In genomic region chr1:184467295-184467694, GRCh38 we compare ENCODE assay signal across 16 cellular contexts.
DNase-seq lines count a peak whose midpoint lies in the region; TF ChIP-seq lines count a peak whose summit lies in the region.
"Had no signal": no experiment of that assay in that cellular context is flagged by ENCODE, and none has a peak within 500 bp of the region (broad histone marks: within the 10 kb centered on the region; RNA-seq: fewer than 3 reads in every experiment).

No MANE protein-coding gene starts in this region.

- H2AFZ ChIP-seq in trophoblast cell (ENCODE audit: insufficient read depth, low read length, poor library complexity): no peak overlapping the region
- H2AFZ ChIP-seq: GM23248 had no signal

- peak overlapping the region; percentile 65 for H2BK12ac ChIP-seq in trophoblast cell (ENCODE audit: low read length)

- peaks cover 5% of the 10 kb centered on the region for H3K79me1 ChIP-seq in trophoblast cell (ENCODE audit: low read length)

- no peak for DNase-seq in left ventricle myocardium inferior
- DNase-seq in right atrium auricular region (ENCODE audit: low spot score): no peak
- DNase-seq in NCI-H69 (lab: John Stamatoyannopoulos, UW): peak; percentile 11
- DNase-seq in trophoblast cell: no peak
- no peak for DNase-seq in GM19238 (ENCODE audit: insufficient read length, low spot score)
- no peak for DNase-seq in NOMO-1 (lab: John Stamatoyannopoulos, UW; ENCODE audit: unreplicated experiment in 2 of 2)
- no peak for DNase-seq in cerebellar nuclear complex (lab: John Stamatoyannopoulos, UW)
- DNase-seq: Calu3; CD8-positive, alpha-beta T cell; DMS 273 treated with DMSO at 0.1 percent for 48 hours; DMS53; DND-41; EL; GM23248 had no signal

- no peak overlapping the region for H3K4me2 ChIP-seq in trophoblast cell (ENCODE audit: low read length)
- H3K4me2 ChIP-seq: BLaER1 treated with 17β-estradiol and CSF1 and Interleukin-3, amounts not matched to agents 10 nM and 100 nM had no signal

- H3K27me3 ChIP-seq in left ventricle myocardium inferior (ENCODE audit: low read depth) (no peaks in the 10 kb centered on the region), right atrium auricular region (no peaks in the 10 kb centered on the region), trophoblast cell (ENCODE audit: insufficient read depth, low read length) (no peaks in the 10 kb centered on the region)
- H3K27me3 ChIP-seq: BLaER1 treated with 17β-estradiol and CSF1 and Interleukin-3, amounts not matched to agents 10 nM and 100 nM had no signal

- no peaks in the 10 kb centered on the region for H3K79me2 ChIP-seq in trophoblast cell (ENCODE audit: control insufficient read depth, insufficient read depth, low read length, poor library complexity)

- H2BK5ac ChIP-seq in trophoblast cell (ENCODE audit: low read depth, low read length, poor library complexity): no peak overlapping the region

- H3K27ac ChIP-seq in left ventricle myocardium inferior (replicated peaks) (peak overlapping the region; percentile 11), right atrium auricular region (peak overlapping the region in 1 of 2 donors; percentile 77), trophoblast cell (ENCODE audit: low read depth, low read length) (no peak overlapping the region)
- H3K27ac ChIP-seq: BLaER1 treated with 17β-estradiol and CSF1 and Interleukin-3, amounts not matched to agents 10 nM and 100 nM; GM23248 had no signal

- H3K23ac ChIP-seq in trophoblast cell (ENCODE audit: low read length): no peak overlapping the region

- intact Hi-C loops in left ventricle myocardium inferior (cut with micrococcal nuclease): no loop called here

- peak overlapping the region; percentile 58 for H3K4ac ChIP-seq in trophoblast cell (ENCODE audit: low read depth, low read length)

- H3K14ac ChIP-seq in trophoblast cell (ENCODE audit: low read length): no peak overlapping the region

- H4K12ac ChIP-seq in trophoblast cell (ENCODE audit: low read depth, low read length): no peak overlapping the region

- no peaks in the 10 kb centered on the region for H3K36me3 ChIP-seq in left ventricle myocardium inferior
- H3K36me3 ChIP-seq in right atrium auricular region: no peaks in the 10 kb centered on the region
- H3K36me3 ChIP-seq in trophoblast cell (ENCODE audit: control insufficient read depth in 1 of 2, insufficient read depth in 2 of 2, low read length in 2 of 2): no peaks in the 10 kb centered on the region
- H3K36me3 ChIP-seq: HAP-1 had no signal

- H4K91ac ChIP-seq in trophoblast cell (ENCODE audit: low read depth, low read length): no peak overlapping the region

- no peak overlapping the region for H2AK5ac ChIP-seq in trophoblast cell (ENCODE audit: low read length)

- H3K9ac ChIP-seq in trophoblast cell (ENCODE audit: low read length): no peak overlapping the region
- H3K9ac ChIP-seq: BLaER1 treated with 17β-estradiol and CSF1 and Interleukin-3, amounts not matched to agents 10 nM and 100 nM; GM23248 had no signal

- H3K9me3 ChIP-seq in left ventricle myocardium inferior (replicated peaks) (no peaks in the 10 kb centered on the region), right atrium auricular region (no peaks in the 10 kb centered on the region), trophoblast cell (ENCODE audit: insufficient read depth, low read depth, low read length) (no peaks in the 10 kb centered on the region)
- H3K9me3 ChIP-seq: HAP-1 had no signal

- H2BK120ac ChIP-seq in trophoblast cell (ENCODE audit: insufficient read depth, low read length, poor library complexity): no peak overlapping the region

- TF ChIP-seq CTCF in left ventricle myocardium inferior (IDR thresholded peaks at IDR 0.05; ENCODE audit: borderline replicate concordance) (no peak), right atrium auricular region (IDR thresholded peaks at IDR 0.05) (no peak)

- no peak overlapping the region for H3K4me3 ChIP-seq in left ventricle myocardium inferior
- H3K4me3 ChIP-seq in right atrium auricular region: no peak overlapping the region
- H3K4me3 ChIP-seq in trophoblast cell (ENCODE audit: low read depth, low read length): no peak overlapping the region
- H3K4me3 ChIP-seq: BLaER1 treated with 17β-estradiol and CSF1 and Interleukin-3, amounts not matched to agents 10 nM and 100 nM; GM23248; HAP-1 had no signal

- no peak overlapping the region for H4K8ac ChIP-seq in trophoblast cell (ENCODE audit: low read depth, low read length)

- peak overlapping the region; percentile 65 for H3K18ac ChIP-seq in trophoblast cell (ENCODE audit: low read length)

- peaks cover 72% of the 10 kb centered on the region for H3K4me1 ChIP-seq in left ventricle myocardium inferior
- H3K4me1 ChIP-seq in right atrium auricular region: peaks cover 0 to 12% of the 10 kb centered on the region in 2 donors
- H3K4me1 ChIP-seq in trophoblast cell (ENCODE audit: control insufficient read depth in 1 of 2, insufficient read depth in 2 of 2, low read length in 2 of 2): peaks cover 0 to 1% of the 10 kb centered on the region in 2 experiments
- H3K4me1 ChIP-seq: HAP-1 had no signal
